ENCODE assay signal across 8 cellular contexts in the genomic region with DNA sequence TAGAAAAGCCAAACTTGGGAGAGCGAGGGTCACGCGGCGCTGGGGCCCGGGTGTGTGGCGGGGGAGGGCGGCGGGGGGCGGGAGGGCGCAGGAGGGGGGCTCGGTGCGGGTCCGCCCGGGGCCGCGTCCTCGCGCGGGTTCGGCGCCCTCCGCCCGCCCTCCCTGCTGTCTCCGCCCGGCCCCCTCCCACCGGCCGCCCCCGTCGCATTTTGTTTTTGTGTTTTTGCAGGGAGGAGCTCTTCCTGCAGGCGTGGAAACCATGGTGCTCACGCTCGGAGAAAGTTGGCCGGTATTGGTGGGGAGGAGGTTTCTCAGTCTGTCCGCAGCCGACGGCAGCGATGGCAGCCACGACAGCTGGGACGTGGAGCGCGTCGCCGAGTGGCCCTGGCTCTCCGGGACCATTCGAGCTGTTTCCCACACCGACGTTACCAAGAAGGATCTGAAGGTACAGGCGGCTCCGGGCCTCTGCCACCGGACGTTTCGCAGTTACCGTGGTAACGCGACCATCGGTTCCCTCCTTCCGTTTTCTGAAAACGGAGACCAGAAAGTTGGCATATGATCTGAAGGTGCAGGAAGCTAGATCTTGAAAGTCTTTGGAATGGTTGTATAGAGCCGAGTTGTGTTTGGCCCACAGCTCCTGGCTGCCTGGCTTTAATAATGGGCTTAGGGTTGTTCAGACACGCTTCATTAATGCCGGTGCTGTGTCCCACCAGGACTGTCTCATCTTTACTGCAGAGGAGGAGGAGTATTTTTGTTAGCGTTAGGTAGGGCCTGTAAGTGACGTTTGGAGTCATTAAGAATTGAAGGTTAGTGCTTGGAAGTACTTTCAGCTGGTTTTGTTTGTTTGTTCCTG. TPM values are rescaled to one million over a fixed set of nuclear protein-coding genes. Genes with fewer than 3 reads are reported as not detected.
A peak's percentile ranks its signal among the peaks of the same experiment; 100 is the strongest.
DNase-seq lines count a peak whose midpoint lies in the region; ATAC-seq, FAIRE-seq and TF ChIP-seq lines count a peak whose summit lies in the region.

No MANE protein-coding gene starts in this region.

- H3K27me3 ChIP-seq in osteoblast (ENCODE audit: insufficient read depth, low read length), result no peaks in the 10 kb centered on the region
- no peaks in the 10 kb centered on the region for H3K27me3 ChIP-seq in thoracic aorta (replicated peaks; ENCODE audit: insufficient read depth)

- DNase-seq in A549 (ENCODE audit: low read depth in 1 of 2, low spot score in 1 of 2) (peak; percentile 18 to 60), SK-MEL-5 (ENCODE audit: low read depth, low spot score) (peak; percentile 61), glomerular endothelial cell (ENCODE audit: extremely low read depth, low read depth, low spot score) (peak; percentile 18), osteoblast (ENCODE audit: insufficient read length, low spot score, missing footprints) (peak; percentile 77), thoracic aorta (ENCODE audit: low spot score) (peak; percentile 16)
- DNase-seq in activated naive CD4-positive, alpha-beta T cell treated with anti-CD3 and anti-CD28 coated beads, Interleukin-2, amount 50 U/mL, for 16 hours, result peak; percentile 70

- H2AFZ ChIP-seq in osteoblast (ENCODE audit: low read length), result peak overlapping the region; percentile 94

- peaks cover 40% of the 10 kb centered on the region for H4K20me1 ChIP-seq in osteoblast (ENCODE audit: insufficient read depth, low read length)

- peaks cover 48% of the 10 kb centered on the region for H3K79me2 ChIP-seq in osteoblast (ENCODE audit: insufficient read depth, low read length)

- TF ChIP-seq EP300 in A549 (IDR thresholded peaks at IDR 0.05), result no peak

- POLR2A ChIA-PET in A549 (lab: Yijun Ruan, JAX), result interaction anchor here (0.6 to 3.6 kb wide), 22 partner anchors 8 to 336 kb away, joined by 3 to 43 read pairs (median 5); partner anchors contain the start of genes CHMP3, IMMT, MRPL35 and POLR1A

- CTCF ChIA-PET in A549 (lab: Yijun Ruan, JAX), result interaction anchor here (0.7 to 1.7 kb wide), 4 partner anchors 8 to 44 kb away, joined by 3 to 5 read pairs (median 4); no protein-coding TSS in a partner anchor

- H3K36me3 ChIP-seq in osteoblast (ENCODE audit: insufficient read depth, low read length), result no peaks in the 10 kb centered on the region
- no peaks in the 10 kb centered on the region for H3K36me3 ChIP-seq in thoracic aorta

- FAIRE-seq in A549 (lab: Jason Lieb, UNC), result no peak

- in situ Hi-C loops in SK-MEL-5 (cut with HindIII; ENCODE audit: low pct_unique_long_range_greater_than_20kb, low sequenced_read_pairs), result no loop called here

- H3K4me3 ChIP-seq in A549 (peak overlapping the region; percentile 71), osteoblast (ENCODE audit: insufficient read depth, low read length) (peak overlapping the region; percentile 82), thoracic aorta (peak overlapping the region; percentile 92)

- H3K4me2 ChIP-seq in A549 (peak overlapping the region; percentile 98), osteoblast (ENCODE audit: insufficient read depth, low read length) (peak overlapping the region; percentile 100)

- H3K9me3 ChIP-seq in A549 (peaks cover 34% of the 10 kb centered on the region), osteoblast (ENCODE audit: low read depth, low read length) (peaks cover 3% of the 10 kb centered on the region), thoracic aorta (peaks cover 13% of the 10 kb centered on the region)

- TF ChIP-seq RAD21 in A549 (conservative IDR thresholded peaks at IDR 0.05 in 1 of 2, IDR thresholded peaks at IDR 0.05 in 1 of 2), result no peak

- H3K4me1 ChIP-seq in A549, result peaks cover 11% of the 10 kb centered on the region
- peaks cover 12% of the 10 kb centered on the region for H3K4me1 ChIP-seq in osteoblast (ENCODE audit: insufficient read depth, low read length)
- peaks cover 35 to 40% of the 10 kb centered on the region in 2 donors for H3K4me1 ChIP-seq in thoracic aorta (ENCODE audit: control insufficient read depth in 1 of 2, low read depth in 2 of 2)

- ATAC-seq in A549 (peak; percentile 25 to 41), GM18511 (IDR thresholded peaks at IDR 0.05; ENCODE audit: unreplicated experiment) (peak; percentile 23), HG03469 (IDR thresholded peaks at IDR 0.05; ENCODE audit: unreplicated experiment) (peak; percentile 11), thoracic aorta (ENCODE audit: insufficient number of reproducible peaks, low FRiP score, low read depth) (no peak)

- TF ChIP-seq CTCF in A549 (IDR thresholded peaks at IDR 0.05), result no peak
- TF ChIP-seq CTCF in osteoblast (IDR thresholded peaks at IDR 0.05; ENCODE audit: extremely low read depth, low read depth, low read length), result no peak
- no peak for TF ChIP-seq CTCF in thoracic aorta (IDR thresholded peaks at IDR 0.05)

- TF ChIP-seq POLR2A in A549 (IDR thresholded peaks at IDR 0.05; ENCODE audit: low read length), result peak; percentile 14; the same call in 1 of the 2 replicates

- 2% methylated on average over 29 of the region's 63 CpGs for WGBS in A549 (ENCODE audit: missing lambda C conversion rate)

- peak overlapping the region; percentile 94 to 96 for H3K27ac ChIP-seq in A549
- peak overlapping the region; percentile 100 for H3K27ac ChIP-seq in osteoblast (ENCODE audit: low read depth, low read length)
- peak overlapping the region; percentile 89 to 92 for H3K27ac ChIP-seq in thoracic aorta

TF ChIP-seq in A549, 52 proteins besides CTCF, POLR2A, EP300 and RAD21:
- TF ChIP-seq MAX (IDR thresholded peaks at IDR 0.05) (peak; percentile 27; the same call in 1 of the 2 replicates), CEBPB (IDR thresholded peaks at IDR 0.05) (no peak)

RNA-seq across cellular contexts. Expression of gene KDM3A, which starts 0.8 kb away (rescaled TPM):
- polyA plus RNA-seq in A549 (2011; rRNA removed), result 53.7 and 57.0 TPM in 2 replicates
- polyA plus RNA-seq in A549 (2012; cell fraction: cytosol; rRNA removed), result 12.5 and 12.8 TPM in 2 replicates
- polyA plus RNA-seq in A549 (2012; cell fraction: nucleus; rRNA removed), result 21.1 and 34.6 TPM in 2 replicates
- polyA plus RNA-seq in A549 (2017; fragmentation: RNase III; extraction: RNeasy Plus Mini Kit Qiagen cat#74134 plus additional on column Dnase treatment), result 21.2 to 22.9 TPM (median 21.2 TPM) in 3 replicates
- polyA minus RNA-seq in A549 (2011; rRNA and poly(A)+ RNA removed), result 68.3 and 72.0 TPM in 2 replicates
- total RNA-seq in SK-MEL-5 (2014; rRNA removed; shearing (Covaris generic)), result 35.6 and 45.1 TPM in 2 replicates
- 18.3 and 27.2 TPM in 2 replicates for polyA plus RNA-seq in SK-MEL-5 (2015; cell fraction: cytosol; rRNA removed)
- polyA plus RNA-seq in SK-MEL-5 (2015; cell fraction: nucleus; rRNA removed), result 127 and 133 TPM in 2 replicates
- total RNA-seq in glomerular endothelial cell, result 19.8 and 31.7 TPM in 2 replicates
- total RNA-seq in osteoblast, result 28.9 and 36.9 TPM in 2 replicates
- 10 to 100 TPM; 41.7 to 74.6 TPM for total RNA-seq in thoracic aorta

Comparison
In these comparisons a context has a peak if more than half of its experiments do, and no peak if none do; other contexts are left out.
1. DNase-seq: peak in every context shown above with its lines; median percentile 77 in osteoblast; 70 in activated naive CD4-positive, alpha-beta T cell treated with anti-CD3 and anti-CD28 coated beads, Interleukin-2, amount 50 U/mL, for 16 hours; 61 in SK-MEL-5; 39 in A549; 18 in glomerular endothelial cell; 16 in thoracic aorta.